14 cellular contexts compared by ENCODE assay signal in genomic region chr2:123747316-123747715, GRCh38.
"Had no signal": no experiment of that assay in that cellular context is flagged by ENCODE, and none has a peak within 500 bp of the region (broad histone marks: within the 10 kb centered on the region; RNA-seq: fewer than 3 reads in every experiment).

No MANE protein-coding gene starts in this region.

- H3K36me3 ChIP-seq: MG63 had no signal

- H3K9me3 ChIP-seq: MG63 had no signal

- DNase-seq: KBM-7, MG63, NCI-H1092, NCI-H1105 treated with DMSO at 0.1 percent for 48 hours, NCI-H1417 treated with DMSO at 0.1 percent for 48 hours, NCI-H146, NCI-H1694 treated with DMSO at 0.1 percent for 48 hours, NCI-H1930, NCI-H2081, NCI-H2107, NCI-H2227 treated with DMSO at 0.1 percent for 48 hours, NCI-H526, SHP77 had no signal

- H3K27me3 ChIP-seq: MG63 had no signal

- H3K27ac ChIP-seq: RWPE1 had no signal

- H3K4me3 ChIP-seq: MG63 had no signal
